Comparison of ENCODE assay signal across 1 cellular context in the genomic region with DNA sequence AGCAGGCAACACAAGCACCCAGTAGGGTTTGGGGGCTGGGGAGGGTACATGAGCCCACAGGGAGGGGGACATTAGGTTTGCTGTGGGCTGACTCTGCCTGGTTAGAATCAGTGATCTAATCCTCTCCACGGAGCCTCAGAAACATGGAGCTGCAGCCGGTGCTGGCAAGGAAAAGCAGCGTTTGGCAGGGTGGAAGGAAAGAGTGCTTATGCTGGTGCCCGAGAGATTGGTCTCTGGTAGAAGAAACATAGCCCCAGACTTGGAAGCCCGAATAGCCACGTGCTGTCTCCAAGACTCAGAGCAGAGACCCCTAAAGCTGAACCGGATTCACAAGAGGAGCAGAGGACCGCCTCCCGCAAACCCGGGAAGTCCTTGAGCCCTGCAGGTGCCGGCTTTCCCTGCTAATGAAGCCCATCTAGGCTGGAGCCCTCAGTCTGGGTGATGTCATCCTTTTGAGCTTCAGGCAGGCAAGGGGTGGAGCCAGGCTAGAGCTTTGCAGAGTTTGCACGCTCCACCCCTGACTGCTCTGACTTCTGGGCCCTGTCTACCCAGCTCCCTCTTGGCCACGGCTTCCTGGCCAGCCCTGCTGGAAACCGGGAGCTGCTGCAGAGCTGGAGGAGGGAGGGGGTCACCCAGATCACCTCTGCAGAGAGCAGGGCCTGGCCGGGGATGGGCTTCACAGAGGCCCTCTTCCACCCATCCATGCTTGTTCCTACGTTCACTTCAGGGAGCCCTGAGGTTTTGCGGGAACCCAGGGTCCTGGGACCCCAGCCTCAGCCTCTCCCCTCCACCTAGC.
TF ChIP-seq lines count a peak whose summit lies in the region.

No MANE protein-coding gene starts in this region.

TF ChIP-seq in HepG2, 621 proteins besides CTCF, POLR2A, EP300 and RAD21 (continued from another document):
- TF ChIP-seq ATF7 (IDR thresholded peaks at IDR 0.05): peak; percentile 68
- TF ChIP-seq ATF7 (CRISPR knock-in tag; IDR thresholded peaks at IDR 0.05): no peak
- TF ChIP-seq, protein P1, sequence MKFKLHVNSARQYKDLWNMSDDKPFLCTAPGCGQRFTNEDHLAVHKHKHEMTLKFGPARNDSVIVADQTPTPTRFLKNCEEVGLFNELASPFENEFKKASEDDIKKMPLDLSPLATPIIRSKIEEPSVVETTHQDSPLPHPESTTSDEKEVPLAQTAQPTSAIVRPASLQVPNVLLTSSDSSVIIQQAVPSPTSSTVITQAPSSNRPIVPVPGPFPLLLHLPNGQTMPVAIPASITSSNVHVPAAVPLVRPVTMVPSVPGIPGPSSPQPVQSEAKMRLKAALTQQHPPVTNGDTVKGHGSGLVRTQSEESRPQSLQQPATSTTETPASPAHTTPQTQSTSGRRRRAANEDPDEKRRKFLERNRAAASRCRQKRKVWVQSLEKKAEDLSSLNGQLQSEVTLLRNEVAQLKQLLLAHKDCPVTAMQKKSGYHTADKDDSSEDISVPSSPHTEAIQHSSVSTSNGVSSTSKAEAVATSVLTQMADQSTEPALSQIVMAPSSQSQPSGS (CRISPR knock-in tag; IDR thresholded peaks at IDR 0.05): 0 out of 2 replicates have a peak, but pooled peaks have one; percentile 40
- no peak for TF ChIP-seq NR3C1 (CRISPR knock-in tag; IDR thresholded peaks at IDR 0.05)
- no peak for TF ChIP-seq HDAC6 (IDR thresholded peaks at IDR 0.05; ENCODE audit: low read depth, low read length)
